In genomic region chr1:47333922-47334764, GRCh38 we compare ENCODE assay signal across 8 cellular contexts. TPM values are rescaled to one million over a fixed set of nuclear protein-coding genes. Genes with fewer than 3 reads are reported as not detected.
DNase-seq lines count a peak whose midpoint lies in the region; ATAC-seq and TF ChIP-seq lines count a peak whose summit lies in the region.

No MANE protein-coding gene starts in this region.

- intact Hi-C loops in ovary (cut with DNase I) (no loop called here), thyroid gland (cut with DNase I) (loop anchor here (10.0 kb wide), 1 partner anchor 149 kb away; no protein-coding TSS in a partner anchor)

- ATAC-seq in GM21825 (IDR thresholded peaks at IDR 0.05; ENCODE audit: unreplicated experiment), result peak; percentile 86

- H2AFZ ChIP-seq in KMS-11 (ENCODE audit: low read depth), result peak overlapping the region; percentile 82

- H3K4me3 ChIP-seq in KMS-11 (IDR thresholded peaks at IDR 0.05; ENCODE audit: insufficient read depth, low read depth, low read length) (peak overlapping the region; percentile 72), SJCRH30 (peak overlapping the region; percentile 96), ovary (peak overlapping the region; percentile 97), thyroid gland (replicated peaks in 1 of 3) (peak overlapping the region; percentile 77 to 91 (median 84))

- 0 to 1% (median 0%) methylated on average over 52 to 90 of the region's 90 CpGs for WGBS in ovary, 3 donors
- WGBS in thyroid gland, 2 donors, result 0 to 1% methylated on average over 18 to 19 of the region's 90 CpGs

- peak; percentile 43 for TF ChIP-seq CTCF in KMS-11 (conservative IDR thresholded peaks at IDR 0.05; ENCODE audit: low read depth, low read length)
- TF ChIP-seq CTCF in glutamatergic neuron (IDR thresholded peaks at IDR 0.05; ENCODE audit: partially characterized antibody, unreplicated experiment), result peak; percentile 20
- TF ChIP-seq CTCF in ovary (IDR thresholded peaks at IDR 0.05), result no peak
- TF ChIP-seq CTCF in thyroid gland (IDR thresholded peaks at IDR 0.05), result peak in 1 of 6 experiments; percentile 40

- H3K27ac Mint-ChIP-seq in activated naive CD4-positive, alpha-beta T cell treated with anti-CD3 and anti-CD28 coated beads, Interleukin-2, amount 10 ng/mL, durations not matched to agents 7 days and 5 days, result peak overlapping the region; percentile 95
- H3K27ac Mint-ChIP-seq in glutamatergic neuron (ENCODE audit: unreplicated experiment), result peak overlapping the region; percentile 97

- peak overlapping the region; percentile 88 for H3K27ac ChIP-seq in KMS-11
- H3K27ac ChIP-seq in SJCRH30, result peak overlapping the region; percentile 67
- peak overlapping the region; percentile 74 to 98 for H3K27ac ChIP-seq in ovary
- peak overlapping the region; percentile 86 to 98 (median 95) for H3K27ac ChIP-seq in thyroid gland

- no peaks in the 10 kb centered on the region for H3K9me3 Mint-ChIP-seq in activated naive CD4-positive, alpha-beta T cell treated with anti-CD3 and anti-CD28 coated beads, Interleukin-2, amount 10 ng/mL, durations not matched to agents 7 days and 5 days
- H3K9me3 Mint-ChIP-seq in glutamatergic neuron (ENCODE audit: unreplicated experiment), result peaks cover 4% of the 10 kb centered on the region

- 0 out of 2 replicates have a peak, but pooled peaks cover 3% of the 10 kb centered on the region for H4K20me1 ChIP-seq in KMS-11 (ENCODE audit: insufficient read depth)

- H3K36me3 ChIP-seq in KMS-11 (ENCODE audit: insufficient read depth) (no peaks in the 10 kb centered on the region), SJCRH30 (peaks cover 11% of the 10 kb centered on the region), ovary (no peaks in the 10 kb centered on the region), thyroid gland (no peaks in the 10 kb centered on the region)

- no peak overlapping the region for H3K4me3 Mint-ChIP-seq in activated naive CD4-positive, alpha-beta T cell treated with anti-CD3 and anti-CD28 coated beads, Interleukin-2, amount 10 ng/mL, durations not matched to agents 7 days and 5 days
- peak overlapping the region; percentile 95 for H3K4me3 Mint-ChIP-seq in glutamatergic neuron (ENCODE audit: unreplicated experiment)

- H3K4me1 ChIP-seq in KMS-11 (ENCODE audit: low read depth, poor library complexity, severe bottlenecking) (peaks cover 28% of the 10 kb centered on the region), SJCRH30 (peaks cover 9% of the 10 kb centered on the region), ovary (ENCODE audit: insufficient read depth) (peaks cover 2% of the 10 kb centered on the region), thyroid gland (peaks cover 9 to 35% of the 10 kb centered on the region in 2 donors)

- H3K4me1 Mint-ChIP-seq in activated naive CD4-positive, alpha-beta T cell treated with anti-CD3 and anti-CD28 coated beads, Interleukin-2, amount 10 ng/mL, durations not matched to agents 7 days and 5 days, result peaks cover 19% of the 10 kb centered on the region
- peaks cover 7% of the 10 kb centered on the region for H3K4me1 Mint-ChIP-seq in glutamatergic neuron (ENCODE audit: low read depth, unreplicated experiment)

- H3K27me3 ChIP-seq in KMS-11 (ENCODE audit: insufficient read depth, low read depth) (no peaks in the 10 kb centered on the region), SJCRH30 (no peaks in the 10 kb centered on the region), ovary (no peaks in the 10 kb centered on the region), thyroid gland (no peaks in the 10 kb centered on the region)

- peak overlapping the region; percentile 93 for H3K4me2 ChIP-seq in KMS-11

- peak; percentile 46 for TF ChIP-seq POLR2A in ovary (IDR thresholded peaks at IDR 0.05)
- peak; percentile 11 to 48 for TF ChIP-seq POLR2A in thyroid gland (IDR thresholded peaks at IDR 0.05)

- peaks cover 6% of the 10 kb centered on the region for H3K36me3 Mint-ChIP-seq in activated naive CD4-positive, alpha-beta T cell treated with anti-CD3 and anti-CD28 coated beads, Interleukin-2, amount 10 ng/mL, durations not matched to agents 7 days and 5 days
- H3K36me3 Mint-ChIP-seq in glutamatergic neuron (ENCODE audit: unreplicated experiment), result no peaks in the 10 kb centered on the region

- peaks cover 45% of the 10 kb centered on the region for H3K79me2 ChIP-seq in KMS-11 (ENCODE audit: insufficient read depth, low read depth)

- peak overlapping the region; percentile 86 for H3K9ac ChIP-seq in KMS-11

- H3K27me3 Mint-ChIP-seq in activated naive CD4-positive, alpha-beta T cell treated with anti-CD3 and anti-CD28 coated beads, Interleukin-2, amount 10 ng/mL, durations not matched to agents 7 days and 5 days, result no peaks in the 10 kb centered on the region
- H3K27me3 Mint-ChIP-seq in glutamatergic neuron (ENCODE audit: unreplicated experiment), result peaks cover 3% of the 10 kb centered on the region

- CTCF ChIA-PET in activated naive CD4-positive, alpha-beta T cell treated with anti-CD3 and anti-CD28 coated beads, Interleukin-2, amount 10 ng/mL, durations not matched to agents 7 days and 5 days (lab: Charles Lee), result interaction anchor here (0.8 to 1.0 kb wide), 3 partner anchors 20 to 144 kb away, joined by 3 to 5 read pairs (median 3); partner anchors contain the start of genes PDZK1IP1 and STIL

- H3K9me3 ChIP-seq in SJCRH30 (replicated peaks), result no peaks in the 10 kb centered on the region
- H3K9me3 ChIP-seq in ovary, result no peaks in the 10 kb centered on the region
- H3K9me3 ChIP-seq in thyroid gland, result no peaks in the 10 kb centered on the region

- DNase-seq in GM03348 (ENCODE audit: low spot score), result peak; percentile 92
- DNase-seq in SJCRH30, result peak; percentile 75 to 87
- DNase-seq in activated naive CD4-positive, alpha-beta T cell treated with anti-CD3 and anti-CD28 coated beads, Interleukin-2, amount 10 ng/mL, durations not matched to agents 7 days and 5 days, result peak; percentile 81
- DNase-seq in glutamatergic neuron, result peak; percentile 81
- DNase-seq in ovary, result peak; percentile 70 to 85 (median 77)
- peak; percentile 76 for DNase-seq in thyroid gland

- TF ChIP-seq EP300 in ovary (IDR thresholded peaks at IDR 0.05), result no peak

RNA-seq across cellular contexts. Expression of gene CMPK1, which starts 0.6 kb away (rescaled TPM):
- 127 and 144 TPM in 2 replicates for total RNA-seq in SJCRH30 (2014; rRNA removed; shearing (Covaris generic))
- 60.4 TPM for total RNA-seq in glutamatergic neuron (ENCODE audit: unreplicated experiment)
- 10 to 100 TPM; 52.2 to 71.5 (median 64.1) TPM for total RNA-seq in ovary
- polyA plus RNA-seq in ovary, result 100 to 1,000 TPM in 1 of 2 donors, 10 to 100 TPM in 1; 38.8 to 109 TPM
- 100 to 1,000 TPM; 122 to 147 (median 134) TPM for total RNA-seq in thyroid gland

RNA-seq across cellular contexts. Expression of gene STIL, which starts 20.2 kb away (rescaled TPM):
- 48.5 and 53.4 TPM in 2 replicates for total RNA-seq in SJCRH30 (2014; rRNA removed; shearing (Covaris generic))
- total RNA-seq in glutamatergic neuron (ENCODE audit: unreplicated experiment) (5.4 TPM), ovary (1 to 10 TPM in 4 of 7 donors, under 1 TPM in 3; 0.60 to 2.3 (median 1.0) TPM), thyroid gland (1 to 10 TPM in 3 of 4 donors, under 1 TPM in 1; 0.93 to 2.5 (median 1.6) TPM)
- 1 to 10 TPM in 1 of 2 donors, under 1 TPM in 1; 0.64 to 1.8 TPM for polyA plus RNA-seq in ovary

Comparison
In these comparisons a context has a peak if more than half of its experiments do, and no peak if none do; other contexts are left out.
1. Peak in every context shown above with its lines: DNase-seq, ATAC-seq, H3K4me3 ChIP-seq and H3K27ac ChIP-seq.
2. CTCF ChIP-seq: peak in KMS-11 (single experiment) and glutamatergic neuron (single experiment); none in ovary (0 of 3).